ENCODE assay signal across 14 cellular contexts in genomic region chr12:130881046-130881445, GRCh38. TPM values are rescaled to one million over a fixed set of nuclear protein-coding genes. Genes with fewer than 3 reads are reported as not detected.
DNase-seq lines count a peak whose midpoint lies in the region; ATAC-seq and TF ChIP-seq lines count a peak whose summit lies in the region.
"Had no signal": no experiment of that assay in that cellular context is flagged by ENCODE, and none has a peak within 500 bp of the region (broad histone marks: within the 10 kb centered on the region; RNA-seq: fewer than 3 reads in every experiment).

No MANE protein-coding gene starts in this region.

- DNase-seq in activated CD4-positive, alpha-beta T cell treated with anti-CD3 and anti-CD28 coated beads, Interleukin-2, amount 10 ng/mL, durations not matched to agents 24 days and 14 days: no peak
- DNase-seq in activated CD4-positive, alpha-beta T cell treated with anti-CD3 and anti-CD28 coated beads, Interleukin-2, amount 50 U/mL, for 48 hours: no peak
- no peak for DNase-seq in CD8-positive, alpha-beta memory T cell
- DNase-seq in adipocyte (ENCODE audit: low read depth) (no peak), PC-3 (no peak), uterus (no peak)
- no peak for DNase-seq in natural killer cell treated with Interleukin-12 subunit alpha and Interleukin-12 subunit beta and Interleukin-15 and Interleukin-18, amount 100 ng/mL, for 72 hours (ENCODE audit: low spot score)
- DNase-seq in stimulated activated CD4-positive, alpha-beta T cell treated with anti-CD3 and anti-CD28 coated beads, Interleukin-15, amount 100 ng/mL, for 24 hours: no peak
- DNase-seq: activated CD4-positive, alpha-beta T cell treated with anti-CD3 and anti-CD28 coated beads, Interleukin-2, amount 50 U/mL, for 4 hours; C1 segment of cervical spinal cord; hippocampal formation; psoas muscle; tibial artery had no signal

- TF ChIP-seq POLR2A in uterus (IDR thresholded peaks at IDR 0.05): no peak

- CTCF ChIA-PET in CD8-positive, alpha-beta memory T cell (lab: Charles Lee): no interaction called here
- CTCF ChIA-PET in PC-3 (lab: Charles Lee): no interaction called here

- TF ChIP-seq CTCF in PC-3 (conservative IDR thresholded peaks at IDR 0.05; ENCODE audit: low read depth, low read length) (no peak), uterus (IDR thresholded peaks at IDR 0.05) (no peak)

- H3K4me2 ChIP-seq in PC-3 (ENCODE audit: low read length): no peak overlapping the region
- H3K4me2 ChIP-seq: smooth muscle cell had no signal

- H3K27me3 ChIP-seq in CD8-positive, alpha-beta memory T cell (ENCODE audit: insufficient read depth, low read length, poor library complexity, severe bottlenecking): no peaks in the 10 kb centered on the region
- H3K27me3 ChIP-seq in adipocyte (replicated peaks; ENCODE audit: control insufficient read depth, insufficient read depth, low read length): peaks cover 2% of the 10 kb centered on the region
- no peaks in the 10 kb centered on the region for H3K27me3 ChIP-seq in PC-3 (ENCODE audit: low read length)
- H3K27me3 ChIP-seq in uterus: no peaks in the 10 kb centered on the region
- H3K27me3 ChIP-seq: tibial artery had no signal

- H3K79me2 ChIP-seq in PC-3 (ENCODE audit: low read length): peaks cover 7% of the 10 kb centered on the region; the same call in 1 of the 2 replicates

- H3K9me3 Mint-ChIP-seq in activated CD4-positive, alpha-beta T cell treated with anti-CD3 and anti-CD28 coated beads, Interleukin-2, amount 10 ng/mL, durations not matched to agents 24 days and 14 days: no peaks in the 10 kb centered on the region
- no peaks in the 10 kb centered on the region for H3K9me3 Mint-ChIP-seq in CD8-positive, alpha-beta memory T cell
- no peaks in the 10 kb centered on the region for H3K9me3 Mint-ChIP-seq in natural killer cell treated with Interleukin-12 subunit alpha and Interleukin-12 subunit beta and Interleukin-15 and Interleukin-18, amount 100 ng/mL, for 72 hours

- H3F3A ChIP-seq in PC-3 (ENCODE audit: low read length, unreplicated experiment): peaks cover 25% of the 10 kb centered on the region

- H3K27me3 Mint-ChIP-seq in activated CD4-positive, alpha-beta T cell treated with anti-CD3 and anti-CD28 coated beads, Interleukin-2, amount 10 ng/mL, durations not matched to agents 24 days and 14 days: no peaks in the 10 kb centered on the region
- H3K27me3 Mint-ChIP-seq in CD8-positive, alpha-beta memory T cell: peaks cover 0 to 3% of the 10 kb centered on the region in 2 donors
- H3K27me3 Mint-ChIP-seq in natural killer cell treated with Interleukin-12 subunit alpha and Interleukin-12 subunit beta and Interleukin-15 and Interleukin-18, amount 100 ng/mL, for 72 hours: no peaks in the 10 kb centered on the region

- peaks cover 31% of the 10 kb centered on the region for H3K4me1 Mint-ChIP-seq in activated CD4-positive, alpha-beta T cell treated with anti-CD3 and anti-CD28 coated beads, Interleukin-2, amount 10 ng/mL, durations not matched to agents 24 days and 14 days
- H3K4me1 Mint-ChIP-seq in CD8-positive, alpha-beta memory T cell: peaks cover 17 to 36% (median 34%) of the 10 kb centered on the region in 3 donors
- peaks cover 31 to 39% of the 10 kb centered on the region in 2 donors for H3K4me1 Mint-ChIP-seq in natural killer cell treated with Interleukin-12 subunit alpha and Interleukin-12 subunit beta and Interleukin-15 and Interleukin-18, amount 100 ng/mL, for 72 hours (ENCODE audit: low read depth in 2 of 2)

- no peak overlapping the region for H3K4me3 ChIP-seq in CD8-positive, alpha-beta memory T cell (ENCODE audit: low read length)
- H3K4me3 ChIP-seq in adipocyte (ENCODE audit: low read length) (peak overlapping the region; percentile 79), PC-3 (ENCODE audit: low read length) (no peak overlapping the region), uterus (no peak overlapping the region)
- H3K4me3 ChIP-seq: smooth muscle cell, tibial artery had no signal

- H2AFZ ChIP-seq in PC-3 (ENCODE audit: low read length): no peak overlapping the region

- peaks cover under 1% of the 10 kb centered on the region for H3K36me3 ChIP-seq in CD8-positive, alpha-beta memory T cell (ENCODE audit: insufficient read depth, low read length)
- H3K36me3 ChIP-seq in adipocyte (ENCODE audit: control insufficient read depth, insufficient read depth, low read length, severe bottlenecking): peaks cover 16% of the 10 kb centered on the region
- peaks cover 14% of the 10 kb centered on the region for H3K36me3 ChIP-seq in PC-3 (ENCODE audit: low read depth, low read length)
- no peaks in the 10 kb centered on the region for H3K36me3 ChIP-seq in uterus

- peaks cover 8% of the 10 kb centered on the region for H3K4me1 ChIP-seq in CD8-positive, alpha-beta memory T cell (ENCODE audit: insufficient read depth, low read length)
- H3K4me1 ChIP-seq in adipocyte (ENCODE audit: control insufficient read depth, insufficient read depth, low read length): peaks cover 6% of the 10 kb centered on the region
- H3K4me1 ChIP-seq in PC-3 (ENCODE audit: insufficient read depth, low read length): no peaks in the 10 kb centered on the region
- H3K4me1 ChIP-seq in uterus: no peaks in the 10 kb centered on the region
- H3K4me1 ChIP-seq: psoas muscle, tibial artery had no signal

- BruUV-seq in PC-3 (replicated peaks; lab: Mats Ljungman, UMichigan): no TSS peak

- no peaks in the 10 kb centered on the region for H3K9me3 ChIP-seq in CD8-positive, alpha-beta memory T cell (ENCODE audit: low read length)
- H3K9me3 ChIP-seq in adipocyte (ENCODE audit: control insufficient read depth, low read length): no peaks in the 10 kb centered on the region
- no peaks in the 10 kb centered on the region for H3K9me3 ChIP-seq in PC-3 (ENCODE audit: low read length)
- no peaks in the 10 kb centered on the region for H3K9me3 ChIP-seq in uterus
- H3K9me3 ChIP-seq: psoas muscle, tibial artery had no signal

- H3K9ac ChIP-seq in adipocyte (ENCODE audit: low read length) (no peak overlapping the region), PC-3 (ENCODE audit: low read length) (no peak overlapping the region)

- H3K27ac ChIP-seq in CD8-positive, alpha-beta memory T cell (ENCODE audit: low read depth, low read length): no peak overlapping the region
- H3K27ac ChIP-seq in PC-3 (ENCODE audit: low read length) (no peak overlapping the region), uterus (no peak overlapping the region)
- H3K27ac ChIP-seq: psoas muscle, tibial artery had no signal

- peaks cover 26% of the 10 kb centered on the region for H4K20me1 ChIP-seq in PC-3 (ENCODE audit: low read length)

- H3K27ac Mint-ChIP-seq in activated CD4-positive, alpha-beta T cell treated with anti-CD3 and anti-CD28 coated beads, Interleukin-2, amount 10 ng/mL, durations not matched to agents 24 days and 14 days: no peak overlapping the region
- H3K27ac Mint-ChIP-seq in CD8-positive, alpha-beta memory T cell: peak overlapping the region in 4 of 8 donors; percentile 3 to 87 (median 46)
- no peak overlapping the region for H3K27ac Mint-ChIP-seq in natural killer cell treated with Interleukin-12 subunit alpha and Interleukin-12 subunit beta and Interleukin-15 and Interleukin-18, amount 100 ng/mL, for 72 hours

- POLR2A ChIA-PET in CD8-positive, alpha-beta memory T cell (lab: Charles Lee): no interaction called here
- POLR2A ChIA-PET in PC-3 (lab: Charles Lee; ENCODE audit: unreplicated experiment): no interaction called here

- peak overlapping the region; percentile 0 for H3K4me3 Mint-ChIP-seq in activated CD4-positive, alpha-beta T cell treated with anti-CD3 and anti-CD28 coated beads, Interleukin-2, amount 10 ng/mL, durations not matched to agents 24 days and 14 days
- peak overlapping the region; percentile 26 to 91 (median 87) for H3K4me3 Mint-ChIP-seq in CD8-positive, alpha-beta memory T cell
- peak overlapping the region; percentile 1 for H3K4me3 Mint-ChIP-seq in natural killer cell treated with Interleukin-12 subunit alpha and Interleukin-12 subunit beta and Interleukin-15 and Interleukin-18, amount 100 ng/mL, for 72 hours

- ATAC-seq in natural killer cell treated with Interleukin-12 subunit alpha and Interleukin-12 subunit beta and Interleukin-15 and Interleukin-18, amount 100 ng/mL, for 72 hours: no peak
- ATAC-seq in PC-3: no peak
- ATAC-seq: psoas muscle had no signal

- H3K9me2 ChIP-seq in PC-3 (replicated peaks; ENCODE audit: low read length): no peaks in the 10 kb centered on the region

- peaks cover 23% of the 10 kb centered on the region for H3K36me3 Mint-ChIP-seq in activated CD4-positive, alpha-beta T cell treated with anti-CD3 and anti-CD28 coated beads, Interleukin-2, amount 10 ng/mL, durations not matched to agents 24 days and 14 days (ENCODE audit: low read depth)
- H3K36me3 Mint-ChIP-seq in CD8-positive, alpha-beta memory T cell: peaks cover 0 to 18% (median 7%) of the 10 kb centered on the region in 3 donors
- H3K36me3 Mint-ChIP-seq in natural killer cell treated with Interleukin-12 subunit alpha and Interleukin-12 subunit beta and Interleukin-15 and Interleukin-18, amount 100 ng/mL, for 72 hours: peaks cover 19% of the 10 kb centered on the region

- intact Hi-C loops in activated CD4-positive, alpha-beta T cell treated with anti-CD3 and anti-CD28 coated beads, Interleukin-2, amount 10 ng/mL, durations not matched to agents 24 days and 14 days (cut with micrococcal nuclease): no loop called here
- intact Hi-C loops in PC-3 (cut with micrococcal nuclease): no loop called here
- intact Hi-C loops in uterus (cut with DNase I; ENCODE audit: low total_unique reads): no loop called here

RNA-seq across cellular contexts. Expression of gene RAN, which starts 9.2 kb away (rescaled TPM):
- total RNA-seq in activated CD4-positive, alpha-beta T cell treated with anti-CD3 and anti-CD28 coated beads, Interleukin-2, amount 10 ng/mL, durations not matched to agents 24 days and 14 days: 2,022 and 2,040 TPM in 2 replicates
- 1,000 to 10,000 TPM; 2,623 to 2,680 TPM for total RNA-seq in CD8-positive, alpha-beta memory T cell
- polyA plus RNA-seq in CD8-positive, alpha-beta memory T cell: 536 TPM
- 1,000 to 10,000 TPM; 1,073 to 1,486 TPM for total RNA-seq in natural killer cell treated with Interleukin-12 subunit alpha and Interleukin-12 subunit beta and Interleukin-15 and Interleukin-18, amount 100 ng/mL, for 72 hours
- total RNA-seq in PC-3 (2014; rRNA removed) (3,300 and 3,371 TPM in 2 replicates), uterus (100 to 1,000 TPM in 3 of 4 donors, 10 to 100 TPM in 1; 64.6 to 287 (median 177) TPM)

RNA-seq across cellular contexts. Expression of gene STX2, which starts 42.0 kb away (rescaled TPM):
- total RNA-seq in activated CD4-positive, alpha-beta T cell treated with anti-CD3 and anti-CD28 coated beads, Interleukin-2, amount 10 ng/mL, durations not matched to agents 24 days and 14 days: 18.2 and 19.2 TPM in 2 replicates
- total RNA-seq in CD8-positive, alpha-beta memory T cell: 10 to 100 TPM; 22.1 to 23.0 TPM
- 10.7 TPM for polyA plus RNA-seq in CD8-positive, alpha-beta memory T cell
- total RNA-seq in natural killer cell treated with Interleukin-12 subunit alpha and Interleukin-12 subunit beta and Interleukin-15 and Interleukin-18, amount 100 ng/mL, for 72 hours: 10 to 100 TPM in 1 of 2 donors, 1 to 10 TPM in 1; 9.0 to 16.4 TPM
- 18.2 and 24.0 TPM in 2 replicates for total RNA-seq in PC-3 (2014; rRNA removed)
- total RNA-seq in uterus: 10 to 100 TPM; 33.5 to 44.6 (median 35.4) TPM

Comparison
In these comparisons a context has a peak if more than half of its experiments do, and no peak if none do; other contexts are left out.
1. H3K4me3 Mint-ChIP-seq: peak in every context shown above with its lines; median percentile 87 in CD8-positive, alpha-beta memory T cell; 1 in natural killer cell treated with Interleukin-12 subunit alpha and Interleukin-12 subunit beta and Interleukin-15 and Interleukin-18, amount 100 ng/mL, for 72 hours; 0 in activated CD4-positive, alpha-beta T cell treated with anti-CD3 and anti-CD28 coated beads, Interleukin-2, amount 10 ng/mL, durations not matched to agents 24 days and 14 days.